ENCODE assay signal across 18 cellular contexts in genomic region chr16:54846761-54847160, GRCh38.
DNase-seq lines count a peak whose midpoint lies in the region; ATAC-seq and TF ChIP-seq lines count a peak whose summit lies in the region.
"Had no signal": no experiment of that assay in that cellular context is flagged by ENCODE, and none has a peak within 500 bp of the region (broad histone marks: within the 10 kb centered on the region; RNA-seq: fewer than 3 reads in every experiment).

No MANE protein-coding gene starts in this region.

- WGBS in GM23248 (ENCODE audit: low coverage in 1 of 2, low lambda C conversion rate in 2 of 2, missing lambda C conversion rate in 2 of 2), 2 experiments: 51 to 67% methylated on average over 4 of the region's 4 CpGs

- BruUV-seq in HCT116 (replicated peaks; lab: Mats Ljungman, UMichigan): no TSS peak

- no peak for TF ChIP-seq POLR2A in HCT116 (IDR thresholded peaks at IDR 0.05; ENCODE audit: borderline replicate concordance, extremely low read depth, insufficient read depth, insufficient read length)

- RAD21 ChIA-PET in HCT116 (lab: Charles Lee; ENCODE audit: low non-redundant PET in 1 of 2, low total read pairs in 2 of 2, uncharacterized antibody in 2 of 2, unreplicated experiment in 2 of 2): no interaction called here

- TF ChIP-seq CTCF in HCT116 (IDR thresholded peaks at IDR 0.05 in 2 of 3, conservative IDR thresholded peaks at IDR 0.05 in 1 of 3; ENCODE audit: borderline replicate concordance in 1 of 3, insufficient read depth in 1 of 3, low read depth in 2 of 3, low read length in 2 of 3): no peak
- TF ChIP-seq CTCF in epithelial cell of esophagus (IDR thresholded peaks at IDR 0.05; ENCODE audit: insufficient read depth, low read depth, low read length, missing control alignments): peak; percentile 22

- no peaks in the 10 kb centered on the region for H4K20me1 ChIP-seq in HCT116 (ENCODE audit: insufficient read depth)
- H4K20me1 ChIP-seq in GM23248 (ENCODE audit: insufficient read depth): no peaks in the 10 kb centered on the region
- H4K20me1 ChIP-seq: BLaER1 had no signal

- ATAC-seq in HCT116: peak; percentile 66
- ATAC-seq: gastrocnemius medialis, T-cell had no signal

- in situ Hi-C loops in GM23248 (cut with MboI): no loop called here

- POLR2A ChIA-PET in HCT116 (lab: Charles Lee): no interaction called here

- H3K4me2 ChIP-seq in HCT116 (ENCODE audit: low read length) (peak overlapping the region; percentile 61), GM23248 (ENCODE audit: unreplicated experiment) (no peak overlapping the region)
- H3K4me2 ChIP-seq: BLaER1 had no signal

- H3K27ac ChIP-seq in HCT116 (ENCODE audit: low read depth, low read length) (no peak overlapping the region), GM23248 (no peak overlapping the region)
- H3K27ac ChIP-seq: BLaER1, brain microvascular endothelial cell, gastrocnemius medialis, parathyroid adenoma had no signal

- CTCF ChIA-PET in HCT116 (lab: Charles Lee): interaction anchor here (1.0 kb wide), 1 partner anchor 175 kb away, joined by 3 read pairs; no protein-coding TSS in a partner anchor

- H3K36me3 ChIP-seq in HCT116 (ENCODE audit: control insufficient read depth in 1 of 2, insufficient read depth in 2 of 2, low read length in 2 of 2): no peaks in the 10 kb centered on the region
- no peaks in the 10 kb centered on the region for H3K36me3 ChIP-seq in GM23248 (ENCODE audit: low read depth)
- H3K36me3 ChIP-seq: BLaER1, brain microvascular endothelial cell, gastrocnemius medialis had no signal

- H3K4me3 ChIP-seq in HCT116 (replicated peaks in 1 of 2; ENCODE audit: low read depth in 1 of 2, low read length in 2 of 2) (no peak overlapping the region), epithelial cell of esophagus (ENCODE audit: low read length) (peak overlapping the region; percentile 7), GM23248 (no peak overlapping the region)
- H3K4me3 ChIP-seq: BLaER1, gastrocnemius medialis had no signal

- no peaks in the 10 kb centered on the region for H3K9me3 ChIP-seq in HCT116 (ENCODE audit: control insufficient read depth in 1 of 2, insufficient read depth in 1 of 2, low read depth in 1 of 2, low read length in 2 of 2)
- H3K9me3 ChIP-seq in GM23248 (ENCODE audit: low read depth): no peaks in the 10 kb centered on the region
- H3K9me3 ChIP-seq: gastrocnemius medialis had no signal

- H3K4me1 ChIP-seq in HCT116 (ENCODE audit: control insufficient read depth in 1 of 2, insufficient read depth in 2 of 2, low read length in 2 of 2) (peaks cover 12 to 14% of the 10 kb centered on the region in 2 experiments), GM23248 (ENCODE audit: insufficient read depth) (no peaks in the 10 kb centered on the region)
- H3K4me1 ChIP-seq: gastrocnemius medialis, parathyroid adenoma had no signal

- H3K27me3 ChIP-seq in HCT116 (ENCODE audit: insufficient read depth, low read length): no peaks in the 10 kb centered on the region
- no peaks in the 10 kb centered on the region for H3K27me3 ChIP-seq in GM23248 (replicated peaks; ENCODE audit: insufficient read depth)
- H3K27me3 ChIP-seq: BLaER1, brain microvascular endothelial cell, gastrocnemius medialis had no signal

- H3K9me2 ChIP-seq in HCT116 (ENCODE audit: insufficient read depth) (no peaks in the 10 kb centered on the region), GM23248 (ENCODE audit: insufficient read depth) (no peaks in the 10 kb centered on the region)

- no peak for TF ChIP-seq RAD21 in HCT116 (IDR thresholded peaks at IDR 0.05; ENCODE audit: low read depth)

- H3F3A ChIP-seq in GM23248 (ENCODE audit: insufficient read depth): no peaks in the 10 kb centered on the region

- no peak for DNase-seq in HCT116 (ENCODE audit: low read depth, low spot score)
- DNase-seq in NCI-H1105 (lab: John Stamatoyannopoulos, UW): peak; percentile 35
- DNase-seq in epithelial cell of esophagus (ENCODE audit: low read depth): peak; percentile 94
- peak; percentile 7 for DNase-seq in renal cortical epithelial cell (ENCODE audit: low read depth)
- DNase-seq in GOT3 (lab: John Stamatoyannopoulos, UW): no peak
- no peak for DNase-seq in GM23248
- no peak for DNase-seq in KG1 (lab: John Stamatoyannopoulos, UW)
- DNase-seq: activated CD4-positive, CD25-positive, alpha-beta regulatory T cell; activated CD8-positive, alpha-beta memory T cell treated with anti-CD3 and anti-CD28 coated beads, Interleukin-2, amount 50 U/mL, for 48 hours; activated naive CD4-positive, alpha-beta T cell treated with anti-CD3 and anti-CD28 coated beads, Interleukin-2, amount 10 ng/mL, durations not matched to agents 7 days and 5 days; brain microvascular endothelial cell; effector CD8-positive, alpha-beta T cell; gastrocnemius medialis; immature natural killer cell; NCI-H2227 treated with DMSO at 0.1 percent for 48 hours; T-cell had no signal

- intact Hi-C loops in HCT116 (cut with micrococcal nuclease): no loop called here

- H3K79me2 ChIP-seq in HCT116 (ENCODE audit: insufficient read depth, low read length) (no peaks in the 10 kb centered on the region), GM23248 (ENCODE audit: insufficient read depth) (no peaks in the 10 kb centered on the region)
- H3K79me2 ChIP-seq: parathyroid adenoma had no signal

- H3K9ac ChIP-seq in HCT116 (ENCODE audit: low read length): no peak overlapping the region
- H3K9ac ChIP-seq in GM23248: no peak overlapping the region
- H3K9ac ChIP-seq: BLaER1, parathyroid adenoma had no signal

- H2AFZ ChIP-seq in HCT116 (ENCODE audit: low read depth, low read length, poor library complexity, severe bottlenecking) (no peak overlapping the region), GM23248 (no peak overlapping the region)
- H2AFZ ChIP-seq: parathyroid adenoma had no signal

TF ChIP-seq in HCT116, 20 proteins besides CTCF, POLR2A, EP300 and RAD21:
- no peak for TF ChIP-seq EZH2 (IDR thresholded peaks at IDR 0.05)
- no peak for TF ChIP-seq YY1 (IDR thresholded peaks at IDR 0.05; ENCODE audit: extremely low read depth, insufficient replicate concordance, low read depth, low read length)
- TF ChIP-seq ZNF274 (IDR thresholded peaks at IDR 0.05; ENCODE audit: low read depth, low read length): no peak
- TF ChIP-seq ELF1 (IDR thresholded peaks at IDR 0.05; ENCODE audit: borderline replicate concordance, low read depth): no peak
- TF ChIP-seq TCF7L2 (IDR thresholded peaks at IDR 0.05; ENCODE audit: borderline replicate concordance, extremely low read depth, insufficient read depth, insufficient read length): no peak

Comparison
In these comparisons a context has a peak if more than half of its experiments do, and no peak if none do; other contexts are left out.
1. DNase-seq: peak in NCI-H1105 (single experiment), epithelial cell of esophagus (single experiment) and renal cortical epithelial cell (single experiment); none in HCT116 (single experiment), GOT3 (single experiment), GM23248 (single experiment) and KG1 (single experiment).